ENCODE assay signal across 20 cellular contexts in the genomic region with DNA sequence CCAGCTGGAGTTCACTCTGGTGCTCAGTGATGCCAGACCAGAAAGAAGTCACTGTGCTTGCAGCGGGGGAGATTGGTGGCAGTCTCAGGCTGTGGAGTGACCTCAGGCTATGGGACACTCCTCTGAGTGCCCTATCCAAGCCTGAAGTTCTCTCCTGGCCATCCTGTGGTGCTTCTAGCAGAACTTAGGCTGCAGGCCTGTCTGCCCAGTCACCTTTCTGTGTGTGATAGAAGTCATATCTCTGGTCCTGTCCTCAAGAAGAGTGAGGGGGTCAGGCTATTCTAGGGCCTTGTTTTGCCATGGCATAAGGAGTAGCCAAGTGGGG. TPM values are rescaled to one million over a fixed set of nuclear protein-coding genes. Genes with fewer than 3 reads are reported as not detected.
A peak's percentile ranks its signal among the peaks of the same experiment; 100 is the strongest.
DNase-seq lines count a peak whose midpoint lies in the region; ATAC-seq and TF ChIP-seq lines count a peak whose summit lies in the region.
"Had no signal": no experiment of that assay in that cellular context is flagged by ENCODE, and none has a peak within 500 bp of the region (broad histone marks: within the 10 kb centered on the region; RNA-seq: fewer than 3 reads in every experiment).

No MANE protein-coding gene starts in this region.

- no peak overlapping the region for H3K4me3 Mint-ChIP-seq in activated CD8-positive, alpha-beta memory T cell treated with anti-CD3 and anti-CD28 coated beads, Interleukin-2, amount 10 ng/mL, durations not matched to agents 7 days and 5 days
- no peak overlapping the region for H3K4me3 Mint-ChIP-seq in osteocyte (ENCODE audit: unreplicated experiment)
- H3K4me3 Mint-ChIP-seq: natural killer cell treated with Interleukin-12 subunit alpha and Interleukin-12 subunit beta and Interleukin-15 and Interleukin-18, amount 100 ng/mL, for 72 hours had no signal

- no peaks in the 10 kb centered on the region for H3K9me3 Mint-ChIP-seq in activated CD8-positive, alpha-beta memory T cell treated with anti-CD3 and anti-CD28 coated beads, Interleukin-2, amount 10 ng/mL, durations not matched to agents 7 days and 5 days (ENCODE audit: low read depth)
- no peaks in the 10 kb centered on the region for H3K9me3 Mint-ChIP-seq in osteocyte (ENCODE audit: unreplicated experiment)
- H3K9me3 Mint-ChIP-seq: natural killer cell treated with Interleukin-12 subunit alpha and Interleukin-12 subunit beta and Interleukin-15 and Interleukin-18, amount 100 ng/mL, for 72 hours; stimulated activated naive CD8-positive, alpha-beta T cell treated with anti-CD3 and anti-CD28 coated beads, Interleukin-15, amount 100 ng/mL, for 72 hours had no signal

- no peak for ATAC-seq in activated CD8-positive, alpha-beta memory T cell treated with anti-CD3 and anti-CD28 coated beads, Interleukin-2, amount 10 ng/mL, durations not matched to agents 7 days and 5 days
- ATAC-seq: natural killer cell treated with Interleukin-12 subunit alpha and Interleukin-12 subunit beta and Interleukin-15 and Interleukin-18, amount 100 ng/mL, for 72 hours; stimulated activated naive CD8-positive, alpha-beta T cell treated with anti-CD3 and anti-CD28 coated beads, Interleukin-15, amount 100 ng/mL, for 72 hours had no signal

- CTCF ChIA-PET in activated CD8-positive, alpha-beta memory T cell treated with anti-CD3 and anti-CD28 coated beads, Interleukin-2, amount 10 ng/mL, durations not matched to agents 7 days and 5 days (lab: Charles Lee): no interaction called here

- H3K27ac ChIP-seq in esophagus squamous epithelium (peak overlapping the region in 3 of 4 donors; percentile 94 to 97 (median 95)), uterus (peak overlapping the region; percentile 96 to 99)

- H3K27me3 Mint-ChIP-seq in activated CD8-positive, alpha-beta memory T cell treated with anti-CD3 and anti-CD28 coated beads, Interleukin-2, amount 10 ng/mL, durations not matched to agents 7 days and 5 days: no peaks in the 10 kb centered on the region
- H3K27me3 Mint-ChIP-seq in osteocyte (ENCODE audit: unreplicated experiment): no peaks in the 10 kb centered on the region
- H3K27me3 Mint-ChIP-seq: natural killer cell treated with Interleukin-12 subunit alpha and Interleukin-12 subunit beta and Interleukin-15 and Interleukin-18, amount 100 ng/mL, for 72 hours; stimulated activated naive CD8-positive, alpha-beta T cell treated with anti-CD3 and anti-CD28 coated beads, Interleukin-15, amount 100 ng/mL, for 72 hours had no signal

- H3K27ac Mint-ChIP-seq in activated CD8-positive, alpha-beta memory T cell treated with anti-CD3 and anti-CD28 coated beads, Interleukin-2, amount 10 ng/mL, durations not matched to agents 7 days and 5 days: no peak overlapping the region
- H3K27ac Mint-ChIP-seq in osteocyte (ENCODE audit: unreplicated experiment): peak overlapping the region; percentile 96
- H3K27ac Mint-ChIP-seq: natural killer cell treated with Interleukin-12 subunit alpha and Interleukin-12 subunit beta and Interleukin-15 and Interleukin-18, amount 100 ng/mL, for 72 hours had no signal

- H3K9me3 ChIP-seq in esophagus squamous epithelium (no peaks in the 10 kb centered on the region), uterus (no peaks in the 10 kb centered on the region)
- H3K9me3 ChIP-seq: Caco-2, HAP-1 had no signal

- TF ChIP-seq CTCF in esophagus squamous epithelium (IDR thresholded peaks at IDR 0.05) (no peak), osteocyte (IDR thresholded peaks at IDR 0.05) (no peak), uterus (IDR thresholded peaks at IDR 0.05) (no peak)

- 100% methylated on average over 1 of the region's 1 CpG; no CpG with 5 or more reads in 1 of the 2 donors for WGBS in esophagus squamous epithelium, 2 donors

- no peaks in the 10 kb centered on the region for H3K36me3 Mint-ChIP-seq in activated CD8-positive, alpha-beta memory T cell treated with anti-CD3 and anti-CD28 coated beads, Interleukin-2, amount 10 ng/mL, durations not matched to agents 7 days and 5 days
- peaks cover 30% of the 10 kb centered on the region for H3K36me3 Mint-ChIP-seq in osteocyte (ENCODE audit: unreplicated experiment)
- H3K36me3 Mint-ChIP-seq: natural killer cell treated with Interleukin-12 subunit alpha and Interleukin-12 subunit beta and Interleukin-15 and Interleukin-18, amount 100 ng/mL, for 72 hours had no signal

- H3K4me1 ChIP-seq in esophagus squamous epithelium (peaks cover 21 to 83% (median 38%) of the 10 kb centered on the region in 3 donors), uterus (peaks cover 27 to 68% of the 10 kb centered on the region in 2 donors)
- H3K4me1 ChIP-seq: HAP-1 had no signal

- H3K36me3 ChIP-seq in esophagus squamous epithelium (peaks cover 8 to 97% (median 20%) of the 10 kb centered on the region in 3 donors), uterus (no peaks in the 10 kb centered on the region)
- H3K36me3 ChIP-seq: HAP-1 had no signal

- intact Hi-C loops in esophagus squamous epithelium (cut with DNase I) (no loop called here), uterus (cut with DNase I; ENCODE audit: low total_unique reads) (no loop called here)

- no peaks in the 10 kb centered on the region for H3K27me3 ChIP-seq in esophagus squamous epithelium
- no peaks in the 10 kb centered on the region for H3K27me3 ChIP-seq in uterus

- no peak overlapping the region for H3K4me3 ChIP-seq in esophagus squamous epithelium
- H3K4me3 ChIP-seq in uterus: no peak overlapping the region
- H3K4me3 ChIP-seq: HAP-1, skin epidermis had no signal

- peaks cover 11% of the 10 kb centered on the region for H3K4me1 Mint-ChIP-seq in activated CD8-positive, alpha-beta memory T cell treated with anti-CD3 and anti-CD28 coated beads, Interleukin-2, amount 10 ng/mL, durations not matched to agents 7 days and 5 days
- peaks cover 43% of the 10 kb centered on the region for H3K4me1 Mint-ChIP-seq in osteocyte (ENCODE audit: unreplicated experiment)

- DNase-seq in activated CD8-positive, alpha-beta memory T cell treated with anti-CD3 and anti-CD28 coated beads, Interleukin-2, amount 10 ng/mL, durations not matched to agents 7 days and 5 days: peak; percentile 34
- DNase-seq in activated CD8-positive, alpha-beta memory T cell treated with anti-CD3 and anti-CD28 coated beads, Interleukin-2, amount 50 U/mL, for 4 hours: no peak
- DNase-seq in esophagus squamous epithelium (lab: John Stamatoyannopoulos, UW) (no peak), osteocyte (ENCODE audit: extremely low spot score, unreplicated experiment) (no peak), uterus (no peak), COLO829 (ENCODE audit: low spot score) (no peak), NK-92 (lab: John Stamatoyannopoulos, UW; ENCODE audit: unreplicated experiment) (no peak), DMS 273 (lab: John Stamatoyannopoulos, UW; ENCODE audit: unreplicated experiment) (no peak)
- DNase-seq: activated CD4-positive, alpha-beta T cell treated with anti-CD3 and anti-CD28 coated beads for 1 hour; activated effector memory CD4-positive, alpha-beta T cell treated with anti-CD3 and anti-CD28 coated beads, Interleukin-2, amount 50 U/mL, for 16 hours; kidney glomerular epithelial cell; NCI-H1417; NCI-H524; Right ventricle myocardium superior; stimulated activated CD4-positive, alpha-beta T cell treated with anti-CD3 and anti-CD28 coated beads, Interleukin-2, amount 100 ng/mL, for 48 hours had no signal

- no peak for TF ChIP-seq POLR2A in esophagus squamous epithelium (IDR thresholded peaks at IDR 0.05)
- TF ChIP-seq POLR2A in uterus (IDR thresholded peaks at IDR 0.05): no peak

RNA-seq across cellular contexts. Expression of gene PDLIM4, which starts 9.3 kb away (rescaled TPM):
- 1 to 10 TPM in 1 of 2 experiments, not detected in 1; 2.3 TPM for total RNA-seq in activated CD8-positive, alpha-beta memory T cell treated with anti-CD3 and anti-CD28 coated beads, Interleukin-2, amount 10 ng/mL, durations not matched to agents 7 days and 5 days
- 10 to 100 TPM; 16.5 to 79.2 (median 47.7) TPM for total RNA-seq in esophagus squamous epithelium
- 42.7 and 47.8 TPM in 2 replicates for total RNA-seq in osteocyte
- total RNA-seq in uterus: 100 to 1,000 TPM in 1 of 4 donors, 10 to 100 TPM in 3; 14.1 to 148 (median 45.3) TPM
- total RNA-seq: Caco-2; natural killer cell treated with Interleukin-12 subunit alpha and Interleukin-12 subunit beta and Interleukin-15 and Interleukin-18, amount 100 ng/mL, for 72 hours had no signal

RNA-seq across cellular contexts. Expression of gene SLC22A4, which starts 27.4 kb away (rescaled TPM):
- total RNA-seq in activated CD8-positive, alpha-beta memory T cell treated with anti-CD3 and anti-CD28 coated beads, Interleukin-2, amount 10 ng/mL, durations not matched to agents 7 days and 5 days: under 1 TPM; 0.32 to 0.75 TPM
- total RNA-seq in esophagus squamous epithelium: under 1 TPM in 3 of 4 donors, not detected in 1; 0.11 to 0.79 (median 0.38) TPM
- 1.4 and 2.5 TPM in 2 replicates for total RNA-seq in osteocyte
- 1 to 10 TPM in 3 of 4 donors, under 1 TPM in 1; 0.26 to 4.5 (median 2.3) TPM for total RNA-seq in uterus

RNA-seq across cellular contexts. Expression of gene P4HA2, which starts 39.1 kb away (rescaled TPM):
- total RNA-seq in activated CD8-positive, alpha-beta memory T cell treated with anti-CD3 and anti-CD28 coated beads, Interleukin-2, amount 10 ng/mL, durations not matched to agents 7 days and 5 days: 10 to 100 TPM in 1 of 2 experiments, 1 to 10 TPM in 1; 8.3 to 19.4 TPM
- total RNA-seq in esophagus squamous epithelium (10 to 100 TPM; 14.7 to 22.2 (median 16.7) TPM), osteocyte (104 and 117 TPM in 2 replicates), uterus (100 to 1,000 TPM in 1 of 4 donors, 10 to 100 TPM in 3; 19.4 to 112 (median 85.2) TPM)

Comparison
In these comparisons a context has a peak if more than half of its experiments do, and no peak if none do; other contexts are left out.
1. RNA of gene PDLIM4, which starts 9.3 kb away (total RNA-seq): 16.5 to 79.2 TPM in esophagus squamous epithelium, 14.1 to 148 TPM in uterus and 42.7 to 47.8 TPM in osteocyte; 2.3 TPM in activated CD8-positive, alpha-beta memory T cell treated with anti-CD3 and anti-CD28 coated beads, Interleukin-2, amount 10 ng/mL, durations not matched to agents 7 days and 5 days; every median in the first group is over 4 times any median in the second.